ENCODE assay signal across 31 cellular contexts in genomic region chr13:23811366-23812027, GRCh38.
DNase-seq lines count a peak whose midpoint lies in the region; ATAC-seq and TF ChIP-seq lines count a peak whose summit lies in the region.
"Had no signal": no experiment of that assay in that cellular context is flagged by ENCODE, and none has a peak within 500 bp of the region (broad histone marks: within the 10 kb centered on the region; RNA-seq: fewer than 3 reads in every experiment).

No MANE protein-coding gene starts in this region.

- peak overlapping the region; percentile 21; the same call in 1 of the 3 replicates for H2BK15ac ChIP-seq in IMR-90 (ENCODE audit: low read depth, low read length)

- no peak overlapping the region for H2AK9ac ChIP-seq in IMR-90 (replicated peaks; ENCODE audit: low read depth, low read length, poor library complexity)

- no CpG with 5 or more reads among the region's 3 CpGs for WGBS in IMR-90 (ENCODE audit: extremely low coverage in 2 of 2, insufficient read length in 1 of 2), 2 experiments

- no peaks in the 10 kb centered on the region for H3K9me1 ChIP-seq in IMR-90 (ENCODE audit: insufficient read depth, low read length)

- H2BK5ac ChIP-seq in IMR-90 (ENCODE audit: low read depth, low read length, poor library complexity, severe bottlenecking) = no peak overlapping the region

- H4K20me1 ChIP-seq in IMR-90 (ENCODE audit: insufficient read depth, low read length) = no peaks in the 10 kb centered on the region

- CTCF ChIA-PET in IMR-90 (lab: Yijun Ruan, JAX) = interaction anchor here (0.7 to 0.9 kb wide), 2 partner anchors 102 to 190 kb away, joined by 3 read pairs; no protein-coding TSS in a partner anchor

- dilution Hi-C loops in IMR-90 (cut with HindIII; ENCODE audit: low sequenced_read_pairs, unreplicated experiment) = no loop called here

- H2AFZ ChIP-seq in IMR-90 (replicated peaks; ENCODE audit: low read length, poor library complexity) = peak overlapping the region; percentile 0

- no peak overlapping the region for H3K56ac ChIP-seq in IMR-90 (ENCODE audit: extremely low read depth, insufficient read depth, low read length)

- H3K27ac Mint-ChIP-seq in osteocyte (ENCODE audit: unreplicated experiment) = peak overlapping the region; percentile 63
- H3K27ac Mint-ChIP-seq in HFFc6 = no peak overlapping the region
- H3K27ac Mint-ChIP-seq: stimulated activated naive CD8-positive, alpha-beta T cell treated with anti-CD3 and anti-CD28 coated beads, Interleukin-15, Interleukin-2, amounts not matched to agents 100 ng/mL and 50 ng/mL, for 24 hours had no signal

- no peaks in the 10 kb centered on the region for H3K79me1 ChIP-seq in IMR-90 (ENCODE audit: low read depth in 1 of 2, low read length in 2 of 2)

- H3K27me3 Mint-ChIP-seq in osteocyte (ENCODE audit: unreplicated experiment) (no peaks in the 10 kb centered on the region), HFFc6 (ENCODE audit: insufficient read depth) (no peaks in the 10 kb centered on the region; the same call in 1 of the 2 replicates)
- H3K27me3 Mint-ChIP-seq: stimulated activated naive CD8-positive, alpha-beta T cell treated with anti-CD3 and anti-CD28 coated beads, Interleukin-15, Interleukin-2, amounts not matched to agents 100 ng/mL and 50 ng/mL, for 24 hours had no signal

- peak overlapping the region in 1 of 2 experiments; percentile 33; a peak in 1 of 4 replicates for H4K8ac ChIP-seq in IMR-90 (ENCODE audit: low read depth in 2 of 2, low read length in 2 of 2)

- H3K9me3 ChIP-seq in IMR-90 (ENCODE audit: control insufficient read depth, insufficient read depth, low read length) = no peaks in the 10 kb centered on the region
- H3K9me3 ChIP-seq: A549, BE2C, right atrium auricular region, SK-N-SH, tibial artery had no signal

- peak overlapping the region; percentile 91 for H3K18ac ChIP-seq in IMR-90 (ENCODE audit: low read depth, low read length)

- no peak for DNase-seq in IMR-90
- peak; percentile 8 to 24 for DNase-seq in erythroblast (lab: John Stamatoyannopoulos, UW)
- no peak for DNase-seq in osteocyte (ENCODE audit: extremely low spot score, unreplicated experiment)
- DNase-seq in HFFc6 = no peak
- DNase-seq in NCI-H69 (lab: John Stamatoyannopoulos, UW) = no peak
- no peak for DNase-seq in cerebellar nuclear complex (lab: John Stamatoyannopoulos, UW)
- DNase-seq: activated CD4-positive, alpha-beta T cell treated with anti-CD3 and anti-CD28 coated beads, Interleukin-2, amount 50 U/mL, for 4 hours; activated effector memory CD4-positive, alpha-beta T cell treated with anti-CD3 and anti-CD28 coated beads, Interleukin-2, amount 50 U/mL, for 16 hours; BE2C; DND-41; effector CD8-positive, alpha-beta T cell; foreskin melanocyte; HCEC 1CT; hypothalamus; NCI-H1092 treated with DMSO at 0.1 percent for 48 hours; NCI-H2029 treated with DMSO at 0.1 percent for 48 hours; NCI-H446 treated with DMSO at 0.1 percent for 48 hours; SK-N-SH; stimulated activated CD4-positive, alpha-beta T cell treated with anti-CD3 and anti-CD28 coated beads, Interleukin-12 subunit alpha, Interleukin-12 subunit beta, amount 100 ng/mL, for 4 hours; stimulated activated CD4-positive, alpha-beta T cell treated with anti-CD3 and anti-CD28 coated beads, Interleukin-4, amount 100 ng/mL, for 4 hours; T-helper 2 cell; tibial artery had no signal

- H4K5ac ChIP-seq in IMR-90 (ENCODE audit: low read depth, low read length) = peak overlapping the region; percentile 79

- BruUV-seq in IMR-90 (replicated peaks; lab: Mats Ljungman, UMichigan) = no TSS peak

- H3K27me3 ChIP-seq in IMR-90 (ENCODE audit: control insufficient read depth, insufficient read depth, low read length) = no peaks in the 10 kb centered on the region
- H3K27me3 ChIP-seq: BE2C, right atrium auricular region, tibial artery had no signal

- 0 out of 2 replicates have a peak overlapping the region, but pooled peaks have one; percentile 51 for H4K91ac ChIP-seq in IMR-90 (ENCODE audit: insufficient read depth, low read depth, low read length)

- POLR2A ChIA-PET in IMR-90 (lab: Charles Lee; ENCODE audit: unreplicated experiment) = no interaction called here

- H3K23ac ChIP-seq in IMR-90 (ENCODE audit: low read depth, low read length) = 0 out of 2 replicates have a peak overlapping the region, but pooled peaks have one; percentile 9

- H3K4me2 ChIP-seq in IMR-90 (ENCODE audit: low read depth, low read length) = no peak overlapping the region
- H3K4me2 ChIP-seq: A549, SK-N-SH had no signal

- peak overlapping the region; percentile 67; the same call in 1 of the 2 replicates for H2BK120ac ChIP-seq in IMR-90 (ENCODE audit: low read depth, low read length)

- intact Hi-C loops in IMR-90 (cut with micrococcal nuclease) = no loop called here

- H3K4me3 Mint-ChIP-seq in osteocyte (ENCODE audit: unreplicated experiment) (no peak overlapping the region), HFFc6 (no peak overlapping the region)
- H3K4me3 Mint-ChIP-seq: stimulated activated naive CD8-positive, alpha-beta T cell treated with anti-CD3 and anti-CD28 coated beads, Interleukin-15, Interleukin-2, amounts not matched to agents 100 ng/mL and 50 ng/mL, for 24 hours had no signal

- H3K9ac ChIP-seq in IMR-90 (ENCODE audit: low read depth, low read length) = peak overlapping the region; percentile 47
- H3K9ac ChIP-seq: SK-N-SH had no signal

- peaks cover 30% of the 10 kb centered on the region for H3K4me1 Mint-ChIP-seq in osteocyte (ENCODE audit: unreplicated experiment)
- H3K4me1 Mint-ChIP-seq in HFFc6 (ENCODE audit: low read depth) = peaks cover 30% of the 10 kb centered on the region

- no peaks in the 10 kb centered on the region; the same call in 1 of the 2 replicates for H3K36me3 ChIP-seq in IMR-90 (ENCODE audit: control insufficient read depth, insufficient read depth, low read length)
- H3K36me3 ChIP-seq: BE2C, right atrium auricular region, tibial artery had no signal

- H3K4me3 ChIP-seq in IMR-90 (ENCODE audit: insufficient read depth, low read depth, low read length) = no peak overlapping the region
- H3K4me3 ChIP-seq: A549, lung, right atrium auricular region, tibial artery had no signal

- peaks cover 4% of the 10 kb centered on the region for H3K36me3 Mint-ChIP-seq in osteocyte (ENCODE audit: unreplicated experiment)
- H3K36me3 Mint-ChIP-seq in HFFc6 (ENCODE audit: low read depth) = no peaks in the 10 kb centered on the region

- peak; percentile 21 for ATAC-seq in IMR-90 (ENCODE audit: low read depth)
- no peak for ATAC-seq in GM19452 (IDR thresholded peaks at IDR 0.05; ENCODE audit: unreplicated experiment)
- ATAC-seq: A549, esophagus mucosa, HepG2 had no signal

- H2AK5ac ChIP-seq in IMR-90 (ENCODE audit: low read depth, low read length) = 0 out of 2 replicates have a peak overlapping the region, but pooled peaks have one; percentile 8

- TF ChIP-seq CTCF in C4-2B (conservative IDR thresholded peaks at IDR 0.05) = no peak
- no peak for TF ChIP-seq CTCF in IMR-90 (conservative IDR thresholded peaks at IDR 0.05; ENCODE audit: low read depth, low read length)
- no peak for TF ChIP-seq CTCF in osteocyte (IDR thresholded peaks at IDR 0.05)
- no peak for TF ChIP-seq CTCF in HFFc6 (IDR thresholded peaks at IDR 0.05)

- H3K9me3 Mint-ChIP-seq in osteocyte (ENCODE audit: unreplicated experiment) (no peaks in the 10 kb centered on the region), HFFc6 (no peaks in the 10 kb centered on the region)
- H3K9me3 Mint-ChIP-seq: stimulated activated naive CD8-positive, alpha-beta T cell treated with anti-CD3 and anti-CD28 coated beads, Interleukin-15, Interleukin-2, amounts not matched to agents 100 ng/mL and 50 ng/mL, for 24 hours had no signal

- TF ChIP-seq POLR2A in IMR-90 (IDR thresholded peaks at IDR 0.05; ENCODE audit: low read depth, low read length) (no peak), erythroblast (IDR thresholded peaks at IDR 0.05; ENCODE audit: low read length) (no peak)

- in situ Hi-C loops in IMR-90 (cut with MboI; ENCODE audit: low sequenced_read_pairs) = no loop called here

- no peak for TF ChIP-seq RAD21 in IMR-90 (IDR thresholded peaks at IDR 0.05; ENCODE audit: low read length)

- no peak overlapping the region for H3K14ac ChIP-seq in IMR-90 (replicated peaks; ENCODE audit: low read depth, low read length)

- H3K4ac ChIP-seq in IMR-90 (ENCODE audit: low read depth, low read length) = peak overlapping the region; percentile 11

- peak overlapping the region; percentile 21; the same call in 1 of the 2 replicates for H3K27ac ChIP-seq in C4-2B
- peak overlapping the region; percentile 35; the same call in 1 of the 2 replicates for H3K27ac ChIP-seq in IMR-90 (ENCODE audit: insufficient read depth, low read length)
- H3K27ac ChIP-seq: A549, right atrium auricular region, tibial artery, VCaP had no signal

- peaks cover 15% of the 10 kb centered on the region for H3K4me1 ChIP-seq in IMR-90 (ENCODE audit: control insufficient read depth, insufficient read depth, low read length)
- H3K4me1 ChIP-seq: A549, right atrium auricular region, tibial artery had no signal

- H2BK20ac ChIP-seq in IMR-90 (ENCODE audit: low read depth, low read length) = peak overlapping the region; percentile 39; the same call in 1 of the 2 replicates

TF ChIP-seq in IMR-90, 13 proteins besides CTCF, POLR2A, EP300 and RAD21:
- TF ChIP-seq BHLHE40 (IDR thresholded peaks at IDR 0.05; ENCODE audit: low read depth, low read length) (no peak), NFE2L2 (IDR thresholded peaks at IDR 0.05; ENCODE audit: low read depth, low read length) (no peak), CHD1 (IDR thresholded peaks at IDR 0.05; ENCODE audit: low read depth, low read length) (no peak), SMC3 (IDR thresholded peaks at IDR 0.05; ENCODE audit: low read depth, low read length) (no peak), FOS (IDR thresholded peaks at IDR 0.05; ENCODE audit: low read depth, low read length) (no peak), USF2 (IDR thresholded peaks at IDR 0.05; ENCODE audit: low read depth, low read length) (no peak)

Comparison
In these comparisons a context has a peak if more than half of its experiments do, and no peak if none do; other contexts are left out.
1. DNase-seq: peak in erythroblast (2 of 2); none in IMR-90 (single experiment), osteocyte (single experiment), HFFc6 (single experiment), NCI-H69 (single experiment) and cerebellar nuclear complex (0 of 2).